Comparison of ENCODE assay signal across 30 cellular contexts in the genomic region with DNA sequence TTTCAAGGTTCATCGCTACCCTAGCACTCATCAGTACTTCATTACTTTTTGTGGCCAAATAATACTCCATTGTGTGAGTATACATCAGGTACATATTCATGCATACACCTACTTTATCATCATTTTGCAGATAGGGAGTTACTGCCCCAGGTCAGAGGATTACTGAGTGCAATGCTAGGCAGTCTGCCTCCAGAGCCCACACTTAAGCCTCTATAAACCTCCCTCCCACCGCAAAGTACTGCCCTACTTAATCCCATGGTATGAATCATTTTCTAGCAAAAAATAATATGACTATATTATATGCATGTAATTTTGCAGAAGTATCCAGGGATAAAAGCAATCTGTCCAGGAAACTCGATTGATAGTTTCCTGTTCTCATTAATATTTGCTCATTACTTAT.
"Had no signal": no experiment of that assay in that cellular context is flagged by ENCODE, and none has a peak within 500 bp of the region (broad histone marks: within the 10 kb centered on the region; RNA-seq: fewer than 3 reads in every experiment).

No MANE protein-coding gene starts in this region.

- H3K4me3 ChIP-seq: coronary artery, esophagus squamous epithelium, heart right ventricle, left lung, mucosa of descending colon, right atrium auricular region, spleen, testis, tibial artery had no signal

- H3K27ac Mint-ChIP-seq: mesothelial cell of epicardium; natural killer cell treated with Interleukin-12 subunit alpha and Interleukin-12 subunit beta and Interleukin-15 and Interleukin-18, amount 100 ng/mL, for 72 hours; progenitor cell of endocrine pancreas; stimulated activated memory B cell treated with anti-CD40 and anti-IgM and Interleukin-4, amounts not matched to agents 10 μg/mL and 1 μg/mL and 100 μg/mL, for 72 hours; type B pancreatic cell had no signal

- H3K4me3 Mint-ChIP-seq: mesothelial cell of epicardium; naive B cell; natural killer cell treated with Interleukin-12 subunit alpha and Interleukin-12 subunit beta and Interleukin-15 and Interleukin-18, amount 100 ng/mL, for 72 hours; neural crest cell; stimulated activated memory B cell treated with anti-CD40 and anti-IgM and Interleukin-4, amounts not matched to agents 10 μg/mL and 1 μg/mL and 100 μg/mL, for 72 hours; type B pancreatic cell had no signal

- H3K4me1 ChIP-seq: heart right ventricle, left lung, parathyroid adenoma, right atrium auricular region, spleen, testis, tibial artery had no signal

- DNase-seq: dermis blood vessel endothelial cell; effector memory CD4-positive, alpha-beta T cell; esophagus squamous epithelium; foreskin melanocyte; glutamatergic neuron; heart right ventricle; hippocampal formation; left cardiac atrium; left lung; mesenchymal stem cell; mucosa of descending colon; naive B cell; spleen; stimulated activated CD4-positive, alpha-beta T cell treated with anti-CD3 and anti-CD28 coated beads, Interleukin-4, amount 100 ng/mL, for 4 hours; stimulated activated naive CD8-positive, alpha-beta T cell treated with anti-CD3 and anti-CD28 coated beads, Interleukin-15, Interleukin-2, amounts not matched to agents 100 U/mL and 50 U/mL, for 24 hours; substantia nigra; testis; tibial artery had no signal

- H3K9me3 Mint-ChIP-seq: mesothelial cell of epicardium; naive B cell; natural killer cell treated with Interleukin-12 subunit alpha and Interleukin-12 subunit beta and Interleukin-15 and Interleukin-18, amount 100 ng/mL, for 72 hours; neural crest cell; stimulated activated memory B cell treated with anti-CD40 and anti-IgM and Interleukin-4, amounts not matched to agents 10 μg/mL and 1 μg/mL and 100 μg/mL, for 72 hours; type B pancreatic cell had no signal

- H3K36me3 Mint-ChIP-seq: mesothelial cell of epicardium; naive B cell; natural killer cell treated with Interleukin-12 subunit alpha and Interleukin-12 subunit beta and Interleukin-15 and Interleukin-18, amount 100 ng/mL, for 72 hours; stimulated activated memory B cell treated with anti-CD40 and anti-IgM and Interleukin-4, amounts not matched to agents 10 μg/mL and 1 μg/mL and 100 μg/mL, for 72 hours; type B pancreatic cell had no signal

- FAIRE-seq: endothelial cell of umbilical vein, islet of Langerhans had no signal

- H3K36me3 ChIP-seq: esophagus squamous epithelium, heart right ventricle, left lung, neutrophil, right atrium auricular region, spleen, tibial artery had no signal

- H3K27ac ChIP-seq: coronary artery, esophagus squamous epithelium, heart right ventricle, left lung, neutrophil, parathyroid adenoma, right atrium auricular region, spleen, testis, tibial artery had no signal

- H3K9me3 ChIP-seq: esophagus squamous epithelium, heart right ventricle, left lung, mucosa of descending colon, neutrophil, right atrium auricular region, spleen, testis, tibial artery had no signal

- H3K27me3 ChIP-seq: left lung, neutrophil, right atrium auricular region, testis, tibial artery had no signal

- H3K4me1 Mint-ChIP-seq: mesothelial cell of epicardium, neural crest cell had no signal

- H3K27me3 Mint-ChIP-seq: natural killer cell treated with Interleukin-12 subunit alpha and Interleukin-12 subunit beta and Interleukin-15 and Interleukin-18, amount 100 ng/mL, for 72 hours; progenitor cell of endocrine pancreas; stimulated activated memory B cell treated with anti-CD40 and anti-IgM and Interleukin-4, amounts not matched to agents 10 μg/mL and 1 μg/mL and 100 μg/mL, for 72 hours; type B pancreatic cell had no signal
